8 cellular contexts compared by ENCODE assay signal in genomic region chr7:98133621-98134266, GRCh38. TPM values are rescaled to one million over a fixed set of nuclear protein-coding genes. Genes with fewer than 3 reads are reported as not detected.
DNase-seq lines count a peak whose midpoint lies in the region; ATAC-seq and TF ChIP-seq lines count a peak whose summit lies in the region.

No MANE protein-coding gene starts in this region.

- intact Hi-C loops in left lung (cut with DNase I): no loop called here
- intact Hi-C loops in gastrocnemius medialis (cut with DNase I; ENCODE audit: low total_unique reads): no loop called here
- intact Hi-C loops in activated naive CD4-positive, alpha-beta T cell treated with anti-CD3 and anti-CD28 coated beads for 36 hours (cut with micrococcal nuclease): loop anchor here (1.0 to 5.0 kb wide), 3 partner anchors 69 to 1813 kb away; partner anchors contain the start of gene ASNS

- no peak overlapping the region for H3K27ac Mint-ChIP-seq in neural progenitor cell
- no peak overlapping the region for H3K27ac Mint-ChIP-seq in activated naive CD4-positive, alpha-beta T cell treated with anti-CD3 and anti-CD28 coated beads for 36 hours

- no peak overlapping the region for H3K9ac ChIP-seq in neural progenitor cell

- in situ Hi-C loops in gastrocnemius medialis (cut with MboI; ENCODE audit: low sequenced_read_pairs in 4 of 4): no loop called here

- H3K9me3 ChIP-seq in left lung (no peaks in the 10 kb centered on the region), neural progenitor cell (ENCODE audit: low read depth) (no peaks in the 10 kb centered on the region), gastrocnemius medialis (no peaks in the 10 kb centered on the region)

- H3K4me3 ChIP-seq in GM12865 (ENCODE audit: low read depth, low read length) (no peak overlapping the region), left lung (no peak overlapping the region), neural progenitor cell (no peak overlapping the region), gastrocnemius medialis (no peak overlapping the region)

- CTCF ChIA-PET in RWPE1 (lab: Yijun Ruan, JAX): interaction anchor here (0.6 to 2.2 kb wide), 2 partner anchors 112 to 121 kb away, joined by 3 to 10 read pairs; no protein-coding TSS in a partner anchor
- CTCF ChIA-PET in activated naive CD4-positive, alpha-beta T cell treated with anti-CD3 and anti-CD28 coated beads for 36 hours (lab: Charles Lee): interaction anchor here (0.5 to 2.1 kb wide), 4 partner anchors 28 to 114 kb away, joined by 5 to 13 read pairs (median 6); no protein-coding TSS in a partner anchor

- no peak for TF ChIP-seq POLR2A in gastrocnemius medialis (IDR thresholded peaks at IDR 0.05)

- H3K4me3 Mint-ChIP-seq in neural progenitor cell: no peak overlapping the region
- H3K4me3 Mint-ChIP-seq in activated naive CD4-positive, alpha-beta T cell treated with anti-CD3 and anti-CD28 coated beads for 36 hours: no peak overlapping the region

- H3K36me3 ChIP-seq in left lung (peaks cover 0 to 9% of the 10 kb centered on the region in 2 donors), neural progenitor cell (no peaks in the 10 kb centered on the region), gastrocnemius medialis (peaks cover 0 to 17% of the 10 kb centered on the region in 2 donors)

- peaks cover 0 to 22% of the 10 kb centered on the region in 2 donors for H3K27me3 ChIP-seq in left lung
- no peaks in the 10 kb centered on the region for H3K27me3 ChIP-seq in neural progenitor cell
- H3K27me3 ChIP-seq in gastrocnemius medialis: no peaks in the 10 kb centered on the region

- peak; percentile 18 for ATAC-seq in HG02759 (IDR thresholded peaks at IDR 0.05; ENCODE audit: unreplicated experiment)
- ATAC-seq in left lung: peak; percentile 31
- ATAC-seq in gastrocnemius medialis: no peak

- no peak overlapping the region for H3K4me2 ChIP-seq in neural progenitor cell

- H3K9me3 Mint-ChIP-seq in neural progenitor cell: no peaks in the 10 kb centered on the region
- H3K9me3 Mint-ChIP-seq in activated naive CD4-positive, alpha-beta T cell treated with anti-CD3 and anti-CD28 coated beads for 36 hours: no peaks in the 10 kb centered on the region

- H3K4me1 Mint-ChIP-seq in neural progenitor cell: peaks cover 34% of the 10 kb centered on the region
- peaks cover 48% of the 10 kb centered on the region for H3K4me1 Mint-ChIP-seq in activated naive CD4-positive, alpha-beta T cell treated with anti-CD3 and anti-CD28 coated beads for 36 hours (ENCODE audit: low read depth)

- H3K27ac ChIP-seq in RWPE1 (no peak overlapping the region), left lung (peak overlapping the region in 1 of 2 donors; percentile 89), neural progenitor cell (no peak overlapping the region), gastrocnemius medialis (no peak overlapping the region)

- peaks cover 4% of the 10 kb centered on the region for H3K36me3 Mint-ChIP-seq in neural progenitor cell
- peaks cover 7% of the 10 kb centered on the region for H3K36me3 Mint-ChIP-seq in activated naive CD4-positive, alpha-beta T cell treated with anti-CD3 and anti-CD28 coated beads for 36 hours (ENCODE audit: low read depth)

- no peak for TF ChIP-seq CTCF in GM12865 (IDR thresholded peaks at IDR 0.05; ENCODE audit: insufficient read depth, low read depth, low read length, missing control alignments)
- no peak for TF ChIP-seq CTCF in RWPE1 (conservative IDR thresholded peaks at IDR 0.05; ENCODE audit: low read depth)
- no peak for TF ChIP-seq CTCF in left lung (IDR thresholded peaks at IDR 0.05)
- TF ChIP-seq CTCF in neural progenitor cell (IDR thresholded peaks at IDR 0.05): no peak
- no peak for TF ChIP-seq CTCF in gastrocnemius medialis (IDR thresholded peaks at IDR 0.05 in 4 of 5, conservative IDR thresholded peaks at IDR 0.05 in 1 of 5)

- peaks cover 6% of the 10 kb centered on the region for H3F3A ChIP-seq in neural progenitor cell (ENCODE audit: low read depth)

- H3K79me2 ChIP-seq in neural progenitor cell (ENCODE audit: low read depth): peaks cover 46% of the 10 kb centered on the region

- H3K4me1 ChIP-seq in left lung (peaks cover 14 to 83% of the 10 kb centered on the region in 2 donors), neural progenitor cell (peaks cover 22% of the 10 kb centered on the region), gastrocnemius medialis (peaks cover 14 to 29% of the 10 kb centered on the region in 2 donors)

- H3K27me3 Mint-ChIP-seq in neural progenitor cell (ENCODE audit: insufficient read depth, low read depth): no peaks in the 10 kb centered on the region
- H3K27me3 Mint-ChIP-seq in activated naive CD4-positive, alpha-beta T cell treated with anti-CD3 and anti-CD28 coated beads for 36 hours (ENCODE audit: low read depth): no peaks in the 10 kb centered on the region

- DNase-seq in GM12865 (ENCODE audit: low read depth) (peak; percentile 6), RWPE1 (ENCODE audit: low spot score) (peak; percentile 80), left lung (no peak), neural progenitor cell (ENCODE audit: low spot score) (no peak), NCI-H1092 (lab: John Stamatoyannopoulos, UW) (no peak), gastrocnemius medialis (no peak)
- DNase-seq in activated naive CD4-positive, alpha-beta T cell treated with anti-CD3 and anti-CD28 coated beads for 36 hours: no peak

- H2AFZ ChIP-seq in neural progenitor cell (replicated peaks): no peak overlapping the region

- H4K20me1 ChIP-seq in neural progenitor cell (ENCODE audit: low read depth): peaks cover 80% of the 10 kb centered on the region

- POLR2A ChIA-PET in RWPE1 (lab: Yijun Ruan, JAX; ENCODE audit: low non-redundant PET): no interaction called here

RNA-seq across cellular contexts. Expression of gene LMTK2, which starts 27.1 kb away (rescaled TPM):
- total RNA-seq in left lung (10 to 100 TPM; 25.5 to 28.2 TPM), neural progenitor cell (ENCODE audit: low replicate concordance) (14.1 and 18.0 TPM in 2 replicates), gastrocnemius medialis (10 to 100 TPM; 10.8 to 44.2 (median 17.7) TPM)
- 10 to 100 TPM; 11.4 to 13.1 TPM for total RNA-seq in activated naive CD4-positive, alpha-beta T cell treated with anti-CD3 and anti-CD28 coated beads for 36 hours

Comparison
In these comparisons a context has a peak if more than half of its experiments do, and no peak if none do; other contexts are left out.
1. DNase-seq: peak in GM12865 (single experiment) and RWPE1 (single experiment); none in left lung (0 of 2), neural progenitor cell (single experiment), NCI-H1092 (single experiment), gastrocnemius medialis (0 of 2) and activated naive CD4-positive, alpha-beta T cell treated with anti-CD3 and anti-CD28 coated beads for 36 hours (single experiment).
2. ATAC-seq: peak in HG02759 (single experiment) and left lung (single experiment); none in gastrocnemius medialis (0 of 2).